32 cellular contexts compared by ENCODE assay signal in the genomic region with DNA sequence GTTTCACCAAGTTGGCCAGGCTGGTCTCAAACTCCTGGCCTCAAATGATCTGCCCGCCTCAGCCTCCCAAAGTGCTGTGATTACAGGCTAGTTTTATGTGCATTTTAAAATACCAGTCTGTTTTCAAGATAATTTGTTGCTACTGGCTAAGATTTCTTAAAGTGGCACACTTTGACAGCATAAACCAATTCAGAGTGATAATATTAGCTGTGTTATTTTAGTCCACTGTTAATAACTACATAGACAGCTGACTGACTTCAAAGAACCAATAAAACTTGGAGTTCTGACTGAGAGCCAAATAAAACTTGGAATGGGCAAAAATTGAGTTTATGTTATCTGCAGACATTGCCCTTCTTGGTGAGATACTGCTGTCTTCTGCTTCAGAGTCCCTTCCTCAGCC.
"Had no signal": no experiment of that assay in that cellular context is flagged by ENCODE, and none has a peak within 500 bp of the region (broad histone marks: within the 10 kb centered on the region; RNA-seq: fewer than 3 reads in every experiment).

No MANE protein-coding gene starts in this region.

- H3K27me3 Mint-ChIP-seq: activated naive CD8-positive, alpha-beta T cell treated with anti-CD3 and anti-CD28 coated beads for 36 hours; naive B cell; stimulated activated naive CD8-positive, alpha-beta T cell treated with anti-CD3 and anti-CD28 coated beads, Interleukin-15, Interleukin-2, amounts not matched to agents 100 ng/mL and 50 ng/mL, for 24 hours had no signal

- H3K27ac ChIP-seq: adrenal gland, cardiac muscle cell, coronary artery, dorsolateral prefrontal cortex, gastroesophageal sphincter, pancreas, right lobe of liver, thoracic aorta had no signal

- H3K4me3 Mint-ChIP-seq: activated naive CD4-positive, alpha-beta T cell treated with anti-CD3 and anti-CD28 coated beads for 36 hours; activated naive CD8-positive, alpha-beta T cell treated with anti-CD3 and anti-CD28 coated beads for 36 hours; activated T-helper 1 cell treated with anti-CD3 and anti-CD28 coated beads, Interleukin-12 subunit alpha, Interleukin-12 subunit beta, Interleukin-2, Interleukin-4 antibody, amounts not matched to agents 30 ng/mL and 10 ng/mL and 1 ng/mL, durations not matched to agents 14 hours and 24 hours and 36 hours; stimulated activated effector memory CD8-positive, alpha-beta T cell treated with anti-CD3 and anti-CD28 coated beads, Interleukin-12 subunit alpha, Interleukin-12 subunit beta, amount 100 ng/mL, for 72 hours; stimulated activated naive CD8-positive, alpha-beta T cell treated with anti-CD3 and anti-CD28 coated beads, Interleukin-15, Interleukin-2, amounts not matched to agents 100 ng/mL and 50 ng/mL, for 24 hours had no signal

- H3K4me3 ChIP-seq: adrenal gland, cardiac muscle cell, coronary artery, dorsolateral prefrontal cortex, gastroesophageal sphincter, lung, mucosa of descending colon, pancreas, right lobe of liver, thoracic aorta had no signal

- H3K9me3 Mint-ChIP-seq: activated naive CD4-positive, alpha-beta T cell treated with anti-CD3 and anti-CD28 coated beads for 36 hours; activated naive CD8-positive, alpha-beta T cell treated with anti-CD3 and anti-CD28 coated beads for 36 hours; brain; stimulated activated effector memory CD8-positive, alpha-beta T cell treated with anti-CD3 and anti-CD28 coated beads, Interleukin-12 subunit alpha, Interleukin-12 subunit beta, amount 100 ng/mL, for 72 hours; stimulated activated naive CD8-positive, alpha-beta T cell treated with anti-CD3 and anti-CD28 coated beads, Interleukin-15, Interleukin-2, amounts not matched to agents 100 ng/mL and 50 ng/mL, for 24 hours had no signal

- H3K36me3 ChIP-seq: adrenal gland, cardiac muscle cell, gastroesophageal sphincter, pancreas, right lobe of liver, thoracic aorta had no signal

- H3K27ac Mint-ChIP-seq: activated naive CD4-positive, alpha-beta T cell treated with anti-CD3 and anti-CD28 coated beads for 36 hours; activated naive CD8-positive, alpha-beta T cell treated with anti-CD3 and anti-CD28 coated beads for 36 hours; activated T-helper 1 cell treated with anti-CD3 and anti-CD28 coated beads, Interleukin-12 subunit alpha, Interleukin-12 subunit beta, Interleukin-2, Interleukin-4 antibody, amounts not matched to agents 30 ng/mL and 10 ng/mL and 1 ng/mL, durations not matched to agents 14 hours and 24 hours and 36 hours; stimulated activated effector memory CD8-positive, alpha-beta T cell treated with anti-CD3 and anti-CD28 coated beads, Interleukin-12 subunit alpha, Interleukin-12 subunit beta, amount 100 ng/mL, for 72 hours; stimulated activated naive CD8-positive, alpha-beta T cell treated with anti-CD3 and anti-CD28 coated beads, Interleukin-15, Interleukin-2, amounts not matched to agents 100 ng/mL and 50 ng/mL, for 24 hours had no signal

- ATAC-seq: activated CD4-positive, CD25-positive, alpha-beta regulatory T cell treated with anti-CD3 and anti-CD28 coated beads, Interleukin-2, amount 50 U/mL, for 24 hours; gastroesophageal sphincter; left lobe of liver; pancreas; right lobe of liver; stimulated activated effector memory CD8-positive, alpha-beta T cell treated with anti-CD3 and anti-CD28 coated beads, Interleukin-12 subunit alpha, Interleukin-12 subunit beta, amount 100 ng/mL, for 72 hours had no signal

- H3K4me1 Mint-ChIP-seq: stimulated activated effector memory CD8-positive, alpha-beta T cell treated with anti-CD3 and anti-CD28 coated beads, Interleukin-12 subunit alpha, Interleukin-12 subunit beta, amount 100 ng/mL, for 72 hours had no signal

- DNase-seq: activated CD4-positive, alpha-beta T cell treated with anti-CD3 and anti-CD28 coated beads for 48 hours; activated CD4-positive, alpha-beta T cell treated with anti-CD3 and anti-CD28 coated beads, Interleukin-2, amount 50 U/mL, for 48 hours; activated CD8-positive, alpha-beta memory T cell treated with anti-CD3 and anti-CD28 coated beads for 24 hours; activated effector memory CD4-positive, alpha-beta T cell treated with anti-CD3 and anti-CD28 coated beads, Interleukin-2, amount 50 U/mL, for 16 hours; activated naive CD4-positive, alpha-beta T cell treated with anti-CD3 and anti-CD28 coated beads for 36 hours; activated naive CD8-positive, alpha-beta T cell treated with anti-CD3 and anti-CD28 coated beads for 36 hours; activated T-cell treated with anti-CD3 and anti-CD28 coated beads, Interleukin-2, amount 50 U/mL, for 1 hour; aorta; dorsolateral prefrontal cortex; effector memory CD4-positive, alpha-beta T cell; erythroblast; head of caudate nucleus; mucosa of descending colon; naive B cell; pancreas; right lobe of liver; stimulated activated CD4-positive, alpha-beta T cell treated with anti-CD3 and anti-CD28 coated beads, Interleukin-4, amount 100 ng/mL, for 24 hours; trophoblast cell had no signal

- H3K4me1 ChIP-seq: right lobe of liver had no signal

- H3K27me3 ChIP-seq: adrenal gland, cardiac muscle cell, dorsolateral prefrontal cortex, gastroesophageal sphincter, pancreas, right lobe of liver had no signal

- H3K36me3 Mint-ChIP-seq: brain; stimulated activated effector memory CD8-positive, alpha-beta T cell treated with anti-CD3 and anti-CD28 coated beads, Interleukin-12 subunit alpha, Interleukin-12 subunit beta, amount 100 ng/mL, for 72 hours had no signal

- FAIRE-seq: pancreas, small intestine, urothelium cell line had no signal

- H3K9me3 ChIP-seq: adrenal gland, gastroesophageal sphincter, mucosa of descending colon, pancreas, right lobe of liver, thoracic aorta had no signal
